ENCODE assay signal across 15 cellular contexts in genomic region chr11:117438371-117439000, GRCh38.
A peak's percentile ranks its signal among the peaks of the same experiment; 100 is the strongest.
DNase-seq lines count a peak whose midpoint lies in the region; ATAC-seq and TF ChIP-seq lines count a peak whose summit lies in the region.
"Had no signal": no experiment of that assay in that cellular context is flagged by ENCODE, and none has a peak within 500 bp of the region (broad histone marks: within the 10 kb centered on the region; RNA-seq: fewer than 3 reads in every experiment).

No MANE protein-coding gene starts in this region.

- H3K36me3 ChIP-seq in A673 (ENCODE audit: insufficient read depth, low read length, poor library complexity, severe bottlenecking), result no peaks in the 10 kb centered on the region
- no peaks in the 10 kb centered on the region for H3K36me3 ChIP-seq in MG63
- H3K36me3 ChIP-seq: BLaER1 treated with 17β-estradiol and CSF1 and Interleukin-3, amounts not matched to agents 10 nM and 100 nM had no signal

- CTCF ChIA-PET in A673 (lab: Charles Lee), result no interaction called here

- ATAC-seq in GM19023 (IDR thresholded peaks at IDR 0.05; ENCODE audit: unreplicated experiment), result no peak
- ATAC-seq: activated T-cell treated with anti-CD3 and anti-CD28 coated beads, Interleukin-2, amount 50 U/mL, for 4 hours; right cardiac atrium had no signal

- no TSS peak for BruUV-seq in A673 (replicated peaks; lab: Mats Ljungman, UMichigan)

- TF ChIP-seq CTCF in A673 (conservative IDR thresholded peaks at IDR 0.05; ENCODE audit: low read depth, low read length) (no peak), fibroblast of mammary gland (conservative IDR thresholded peaks at IDR 0.05; ENCODE audit: control insufficient read depth, insufficient read depth, low read depth, low read length) (no peak)

- H3K27me3 ChIP-seq in A673 (replicated peaks; ENCODE audit: insufficient read depth, low read depth, low read length, poor library complexity), result peaks cover 12% of the 10 kb centered on the region
- peaks cover 8% of the 10 kb centered on the region for H3K27me3 ChIP-seq in MG63
- H3K27me3 ChIP-seq: BLaER1 treated with 17β-estradiol and CSF1 and Interleukin-3, amounts not matched to agents 10 nM and 100 nM had no signal

- POLR2A ChIA-PET in A673 (lab: Charles Lee; ENCODE audit: low non-redundant PET), result no interaction called here

- H3K4me1 ChIP-seq in A673 (ENCODE audit: insufficient read depth, low read length, poor library complexity, severe bottlenecking), result no peaks in the 10 kb centered on the region
- H3K4me1 ChIP-seq: left ventricle myocardium inferior had no signal

- H3K4me3 ChIP-seq in A673 (ENCODE audit: low read depth, low read length, poor library complexity, severe bottlenecking), result no peak overlapping the region
- no peak overlapping the region for H3K4me3 ChIP-seq in MG63
- no peak overlapping the region for H3K4me3 ChIP-seq in fibroblast of mammary gland (ENCODE audit: control insufficient read depth, low read depth, low read length)
- H3K4me3 ChIP-seq: BLaER1 treated with 17β-estradiol and CSF1 and Interleukin-3, amounts not matched to agents 10 nM and 100 nM; GM23338; left ventricle myocardium inferior had no signal

- DNase-seq in A673 (ENCODE audit: low spot score) (peak; percentile 46), Ammon's horn (ENCODE audit: low spot score) (peak; percentile 65), MG63 (peak; percentile 9), fibroblast of mammary gland (ENCODE audit: low read depth) (peak; percentile 72), NCI-H1105 treated with DMSO at 0.1 percent for 48 hours (lab: John Stamatoyannopoulos, UW) (no peak)
- DNase-seq in NK-92 treated with Interleukin-12 subunit alpha and Interleukin-12 subunit beta, amount 100 ng/mL, for 24 hours (lab: John Stamatoyannopoulos, UW), result no peak
- DNase-seq: activated CD4-positive, CD25-positive, alpha-beta regulatory T cell treated with anti-CD3 and anti-CD28 coated beads, Interleukin-2, amount 50 U/mL, for 72 hours; activated T-cell treated with anti-CD3 and anti-CD28 coated beads, Interleukin-2, amount 50 U/mL, for 4 hours; left ventricle myocardium inferior; NCI-H1930; NCI-H446; right cardiac atrium had no signal

- H3K9me3 ChIP-seq in A673 (ENCODE audit: low read depth, low read length, poor library complexity, severe bottlenecking), result no peaks in the 10 kb centered on the region
- no peaks in the 10 kb centered on the region for H3K9me3 ChIP-seq in MG63
- H3K9me3 ChIP-seq: BLaER1 treated with 17β-estradiol and CSF1 and Interleukin-3, amounts not matched to agents 10 nM and 100 nM; left ventricle myocardium inferior had no signal

- intact Hi-C loops in A673 (cut with micrococcal nuclease; ENCODE audit: unreplicated experiment), result no loop called here

- H3K27ac ChIP-seq in A673 (ENCODE audit: low read depth, low read length, poor library complexity, severe bottlenecking), result no peak overlapping the region
- H3K27ac ChIP-seq: BLaER1 treated with 17β-estradiol and CSF1 and Interleukin-3, amounts not matched to agents 10 nM and 100 nM; left ventricle myocardium inferior had no signal

Comparison
In these comparisons a context has a peak if more than half of its experiments do, and no peak if none do; other contexts are left out.
1. DNase-seq: peak in A673 (single experiment), Ammon's horn (single experiment), MG63 (single experiment) and fibroblast of mammary gland (single experiment); none in NK-92 treated with Interleukin-12 subunit alpha and Interleukin-12 subunit beta, amount 100 ng/mL, for 24 hours (single experiment) and NCI-H1105 treated with DMSO at 0.1 percent for 48 hours (single experiment).